Comparison of ENCODE assay signal across 1 cellular context in genomic region chr19:35139618-35139943, GRCh38.
A peak's percentile ranks its signal among the peaks of the same experiment; 100 is the strongest.
TF ChIP-seq lines count a peak whose summit lies in the region.

No MANE protein-coding gene starts in this region.

TF ChIP-seq in GM12878, 131 proteins besides CTCF, POLR2A, EP300 and RAD21:
- TF ChIP-seq FOS (IDR thresholded peaks at IDR 0.05; ENCODE audit: borderline replicate concordance, extremely low read depth, insufficient read length), result no peak
- no peak for TF ChIP-seq TBL1XR1 (IDR thresholded peaks at IDR 0.05; ENCODE audit: low read depth, low read length)
- no peak for TF ChIP-seq SUZ12 (IDR thresholded peaks at IDR 0.05; ENCODE audit: unreplicated experiment)
- peak; percentile 37 for TF ChIP-seq MEF2B (IDR thresholded peaks at IDR 0.05; ENCODE audit: partially characterized antibody, poor library complexity, severe bottlenecking)
- TF ChIP-seq ZBED1 (IDR thresholded peaks at IDR 0.05; ENCODE audit: borderline replicate concordance), result no peak
- no peak for TF ChIP-seq NFIC (IDR thresholded peaks at IDR 0.05; ENCODE audit: low read depth, low read length)
TF ChIP-seq in GM12878: peak in this region for 1.
